Comparison of ENCODE assay signal across 9 cellular contexts in genomic region chr3:39810647-39811161, GRCh38. TPM values are rescaled to one million over a fixed set of nuclear protein-coding genes. Genes with fewer than 3 reads are reported as not detected.
DNase-seq lines count a peak whose midpoint lies in the region; ATAC-seq and TF ChIP-seq lines count a peak whose summit lies in the region.
"Had no signal": no experiment of that assay in that cellular context is flagged by ENCODE, and none has a peak within 500 bp of the region (broad histone marks: within the 10 kb centered on the region; RNA-seq: fewer than 3 reads in every experiment).

No MANE protein-coding gene starts in this region.

- H3K36me3 ChIP-seq in mammary epithelial cell (ENCODE audit: insufficient read depth, low read length): no peaks in the 10 kb centered on the region
- H3K36me3 ChIP-seq in colonic mucosa: no peaks in the 10 kb centered on the region
- no peaks in the 10 kb centered on the region for H3K36me3 ChIP-seq in naive thymus-derived CD4-positive, alpha-beta T cell (ENCODE audit: control insufficient read depth in 2 of 3, insufficient read depth in 3 of 3, low read length in 3 of 3)
- no peaks in the 10 kb centered on the region for H3K36me3 ChIP-seq in upper lobe of right lung

- BruUV-seq in MCF 10A (replicated peaks; lab: Mats Ljungman, UMichigan) (no TSS peak), mammary epithelial cell (replicated peaks; lab: Mats Ljungman, UMichigan) (no TSS peak)

- H3K27me3 Mint-ChIP-seq in MCF 10A (ENCODE audit: insufficient read depth, unreplicated experiment): peaks cover 24% of the 10 kb centered on the region
- H3K27me3 Mint-ChIP-seq in naive thymus-derived CD4-positive, alpha-beta T cell: peaks cover 65 to 83% (median 77%) of the 10 kb centered on the region in 5 donors

- in situ Hi-C loops in mammary epithelial cell (cut with MboI; ENCODE audit: low sequenced_read_pairs in 2 of 2): loop anchor here (10.0 to 25.0 kb wide), 4 partner anchors 152 to 364 kb away; no protein-coding TSS in a partner anchor

- H3K9me3 ChIP-seq in mammary epithelial cell (replicated peaks; ENCODE audit: insufficient read depth, low read length): no peaks in the 10 kb centered on the region
- no peaks in the 10 kb centered on the region for H3K9me3 ChIP-seq in colonic mucosa
- H3K9me3 ChIP-seq in naive thymus-derived CD4-positive, alpha-beta T cell (ENCODE audit: control insufficient read depth in 2 of 3, low read length in 3 of 3): no peaks in the 10 kb centered on the region
- H3K9me3 ChIP-seq in upper lobe of right lung: no peaks in the 10 kb centered on the region

- peaks cover 3% of the 10 kb centered on the region for H4K20me1 ChIP-seq in mammary epithelial cell (ENCODE audit: insufficient read depth, low read length)

- POLR2A ChIA-PET in MCF 10A (lab: Yijun Ruan, JAX): no interaction called here
- POLR2A ChIA-PET in naive thymus-derived CD4-positive, alpha-beta T cell (lab: Charles Lee): no interaction called here

- H3K4me1 Mint-ChIP-seq in MCF 10A (ENCODE audit: insufficient read depth, unreplicated experiment): peaks cover 6% of the 10 kb centered on the region
- peaks cover 8 to 26% (median 17%) of the 10 kb centered on the region in 7 donors for H3K4me1 Mint-ChIP-seq in naive thymus-derived CD4-positive, alpha-beta T cell

- 49% methylated on average over 14 of the region's 16 CpGs for WGBS in mammary epithelial cell (ENCODE audit: low coverage, missing lambda C conversion rate)

- H3K4me3 Mint-ChIP-seq in MCF 10A (ENCODE audit: unreplicated experiment): peak overlapping the region; percentile 63
- peak overlapping the region; percentile 13 to 82 (median 58) for H3K4me3 Mint-ChIP-seq in naive thymus-derived CD4-positive, alpha-beta T cell

- no peak overlapping the region for H3K27ac ChIP-seq in mammary epithelial cell (ENCODE audit: insufficient read depth, low read depth, low read length)
- H3K27ac ChIP-seq in colonic mucosa: no peak overlapping the region
- no peak overlapping the region for H3K27ac ChIP-seq in naive thymus-derived CD4-positive, alpha-beta T cell (ENCODE audit: low read depth, low read length)
- no peak overlapping the region for H3K27ac ChIP-seq in upper lobe of right lung

- no peak overlapping the region for H3K9ac ChIP-seq in mammary epithelial cell (ENCODE audit: insufficient read depth, low read length)
- H3K9ac ChIP-seq in colonic mucosa (ENCODE audit: low read depth in 2 of 2, low read length in 2 of 2): peak overlapping the region in 1 of 2 donors; percentile 63

- H2AFZ ChIP-seq in mammary epithelial cell (ENCODE audit: low read depth, low read length): no peak overlapping the region

- no peaks in the 10 kb centered on the region for H3K79me2 ChIP-seq in mammary epithelial cell (ENCODE audit: insufficient read depth, low read length)

- no peak overlapping the region for H3K4me2 ChIP-seq in mammary epithelial cell (ENCODE audit: insufficient read depth, low read depth, low read length)

- intact Hi-C loops in MCF 10A (cut with micrococcal nuclease): loop anchor here (5.0 to 10.0 kb wide), 2 partner anchors 176 to 182 kb away; no protein-coding TSS in a partner anchor
- intact Hi-C loops in mammary epithelial cell (cut with micrococcal nuclease): loop anchor here (5.0 to 10.0 kb wide), 2 partner anchors 268 to 504 kb away; no protein-coding TSS in a partner anchor
- intact Hi-C loops in colonic mucosa (cut with DNase I): loop anchor here (5.0 kb wide), 1 partner anchor 367 kb away; no protein-coding TSS in a partner anchor
- intact Hi-C loops in naive thymus-derived CD4-positive, alpha-beta T cell (cut with micrococcal nuclease): no loop called here
- intact Hi-C loops in upper lobe of right lung (cut with DNase I): no loop called here

- no peaks in the 10 kb centered on the region for H3K9me3 Mint-ChIP-seq in MCF 10A (ENCODE audit: unreplicated experiment)
- peaks cover 0 to 13% (median 0%) of the 10 kb centered on the region in 11 donors for H3K9me3 Mint-ChIP-seq in naive thymus-derived CD4-positive, alpha-beta T cell

- H3K4me3 ChIP-seq in mammary epithelial cell (replicated peaks in 1 of 3; ENCODE audit: insufficient read depth in 1 of 3, low read depth in 2 of 3, low read length in 3 of 3) (no peak overlapping the region), colonic mucosa (peak overlapping the region; percentile 51), upper lobe of right lung (peak overlapping the region; percentile 57)
- no peak overlapping the region for H3K4me3 ChIP-seq in naive thymus-derived CD4-positive, alpha-beta T cell (ENCODE audit: low read length)
- H3K4me3 ChIP-seq: K562 had no signal

- H3K4me1 ChIP-seq in mammary epithelial cell (ENCODE audit: insufficient read depth, low read length) (peaks cover 8% of the 10 kb centered on the region), colonic mucosa (no peaks in the 10 kb centered on the region), upper lobe of right lung (peaks cover 8% of the 10 kb centered on the region)
- H3K4me1 ChIP-seq in naive thymus-derived CD4-positive, alpha-beta T cell (ENCODE audit: control insufficient read depth in 2 of 2, insufficient read depth in 2 of 2, low read length in 2 of 2): no peaks in the 10 kb centered on the region

- CTCF ChIA-PET in MCF 10A (lab: Yijun Ruan, JAX): interaction anchor here (0.6 to 3.8 kb wide), 3 partner anchors 64 to 368 kb away, joined by 3 to 45 read pairs (median 4); no protein-coding TSS in a partner anchor
- CTCF ChIA-PET in mammary epithelial cell (lab: Charles Lee; ENCODE audit: low non-redundant PET): no interaction called here
- CTCF ChIA-PET in naive thymus-derived CD4-positive, alpha-beta T cell (lab: Charles Lee): no interaction called here

- H3K27me3 ChIP-seq in mammary epithelial cell (ENCODE audit: insufficient read depth, low read length) (peaks cover 37% of the 10 kb centered on the region), colonic mucosa (peaks cover 12% of the 10 kb centered on the region), upper lobe of right lung (peaks cover 34% of the 10 kb centered on the region)
- peaks cover 0 to 16% of the 10 kb centered on the region in 2 donors for H3K27me3 ChIP-seq in naive thymus-derived CD4-positive, alpha-beta T cell (ENCODE audit: control insufficient read depth in 2 of 2, insufficient read depth in 2 of 2, low read length in 2 of 2)

- dilution Hi-C loops in mammary epithelial cell (cut with HindIII; ENCODE audit: low sequenced_read_pairs): no loop called here

- TF ChIP-seq CTCF in MCF 10A (IDR thresholded peaks at IDR 0.05; ENCODE audit: unreplicated experiment): no peak
- no peak for TF ChIP-seq CTCF in mammary epithelial cell (conservative IDR thresholded peaks at IDR 0.05 in 1 of 2, IDR thresholded peaks at IDR 0.05 in 1 of 2; ENCODE audit: extremely low read depth in 1 of 2, insufficient read depth in 1 of 2, low read depth in 1 of 2, low read length in 2 of 2)
- TF ChIP-seq CTCF in colonic mucosa (IDR thresholded peaks at IDR 0.05): no peak
- no peak for TF ChIP-seq CTCF in upper lobe of right lung (IDR thresholded peaks at IDR 0.05)

- DNase-seq in MCF 10A (ENCODE audit: unreplicated experiment): no peak
- no peak for DNase-seq in mammary epithelial cell
- DNase-seq in colonic mucosa: no peak
- no peak for DNase-seq in naive thymus-derived CD4-positive, alpha-beta T cell
- DNase-seq in upper lobe of right lung: no peak
- no peak for DNase-seq in stimulated activated CD4-positive, alpha-beta T cell treated with anti-CD3 and anti-CD28 coated beads, Interleukin-4, amount 100 ng/mL, for 4 hours

- no peak overlapping the region for H3K27ac Mint-ChIP-seq in MCF 10A (ENCODE audit: low read depth, unreplicated experiment)
- no peak overlapping the region for H3K27ac Mint-ChIP-seq in naive thymus-derived CD4-positive, alpha-beta T cell

- H3K36me3 Mint-ChIP-seq in MCF 10A (ENCODE audit: insufficient read depth, unreplicated experiment): peaks cover 4% of the 10 kb centered on the region
- H3K36me3 Mint-ChIP-seq in naive thymus-derived CD4-positive, alpha-beta T cell: peaks cover 0 to 17% (median 0%) of the 10 kb centered on the region in 5 donors

- no peak for ATAC-seq in naive thymus-derived CD4-positive, alpha-beta T cell
- no peak for ATAC-seq in upper lobe of right lung
- ATAC-seq in GM19035 (IDR thresholded peaks at IDR 0.05; ENCODE audit: unreplicated experiment): no peak
- no peak for ATAC-seq in HG03565 (IDR thresholded peaks at IDR 0.05; ENCODE audit: unreplicated experiment)

RNA-seq across cellular contexts. Expression of gene MYRIP, which starts 1.3 kb away (rescaled TPM):
- total RNA-seq in MCF 10A (2022): 0.10 and 0.19 TPM in 2 replicates
- under 1 TPM in 1 of 2 donors, not detected in 1; 0.17 TPM for total RNA-seq in mammary epithelial cell
- not detected for polyA plus RNA-seq in mammary epithelial cell
- polyA minus RNA-seq in mammary epithelial cell: 1.4 TPM
- total RNA-seq in colonic mucosa: 1 to 10 TPM; 6.3 to 8.7 TPM
- not detected for total RNA-seq in naive thymus-derived CD4-positive, alpha-beta T cell
- not detected for polyA plus RNA-seq in naive thymus-derived CD4-positive, alpha-beta T cell
- 5.9 TPM for total RNA-seq in upper lobe of right lung
- total RNA-seq: K562 had no signal

Comparison
In these comparisons a context has a peak if more than half of its experiments do, and no peak if none do; other contexts are left out.
1. H3K4me3 ChIP-seq: peak in colonic mucosa (single experiment) and upper lobe of right lung (single experiment); none in mammary epithelial cell (0 of 3) and naive thymus-derived CD4-positive, alpha-beta T cell (single experiment).
2. intact Hi-C loops: an anchor here in MCF 10A (5.0 to 10.0 kb wide), mammary epithelial cell (5.0 to 10.0 kb wide) and colonic mucosa (5.0 kb wide); none called in naive thymus-derived CD4-positive, alpha-beta T cell and upper lobe of right lung.